ENCODE assay signal across 7 cellular contexts in genomic region chr2:159783559-159783958, GRCh38.
"Had no signal": no experiment of that assay in that cellular context is flagged by ENCODE, and none has a peak within 500 bp of the region (broad histone marks: within the 10 kb centered on the region; RNA-seq: fewer than 3 reads in every experiment).

No MANE protein-coding gene starts in this region.

- H3K27ac ChIP-seq: KMS-11 had no signal

- H3K4me2 ChIP-seq: KMS-11 had no signal

- H3K4me3 ChIP-seq: HAP-1 had no signal

- FAIRE-seq: HTR-8/SVneo had no signal

- H3K9me3 ChIP-seq: HAP-1 had no signal

- DNase-seq: GOT3, H7, IMR-90, KBM-7 had no signal

- H3K9ac ChIP-seq: KMS-11 had no signal

- H3K36me3 ChIP-seq: HAP-1 had no signal
